ENCODE assay signal across 9 cellular contexts in the genomic region with DNA sequence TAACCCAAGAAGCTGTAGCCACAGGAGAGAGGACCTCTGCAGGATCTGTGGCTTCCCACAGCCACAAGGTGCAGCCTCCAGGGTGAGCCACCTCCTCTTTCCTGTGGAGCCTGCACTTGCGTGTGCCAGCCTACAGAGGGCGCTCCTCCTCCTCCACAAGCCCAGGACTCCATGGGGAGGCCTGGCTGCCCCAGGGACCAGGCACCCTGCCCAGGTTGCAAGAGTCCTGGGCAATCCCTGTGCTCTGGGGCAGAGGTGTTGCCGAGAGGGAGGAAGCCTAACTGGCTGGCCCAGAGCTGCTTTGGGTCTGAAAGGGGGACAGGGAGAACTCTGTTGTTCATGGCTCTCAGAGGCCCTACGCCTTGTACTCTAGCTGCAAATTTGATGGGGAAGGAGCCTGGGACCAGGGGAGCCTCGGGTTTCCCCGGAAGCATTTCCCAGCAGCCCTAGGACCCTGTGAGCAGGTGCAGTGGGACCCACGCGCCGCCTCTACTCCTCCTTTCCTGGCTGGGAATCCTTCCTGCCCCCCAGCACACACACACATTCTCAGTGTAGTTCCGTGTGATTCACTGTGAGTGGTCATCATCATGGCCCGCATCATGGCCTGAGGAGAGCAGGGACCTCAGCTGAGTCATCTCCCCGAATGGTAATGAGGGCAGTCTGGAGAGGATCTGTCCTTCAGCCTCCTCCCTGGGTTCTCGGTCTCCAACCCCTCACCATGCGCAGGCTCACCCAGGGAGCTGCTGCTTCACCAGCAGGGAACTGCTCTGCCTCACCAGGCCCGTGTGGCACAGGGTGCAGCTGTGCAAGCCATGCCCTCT. TPM values are rescaled to one million over a fixed set of nuclear protein-coding genes. Genes with fewer than 3 reads are reported as not detected.
DNase-seq lines count a peak whose midpoint lies in the region; ATAC-seq and TF ChIP-seq lines count a peak whose summit lies in the region.
"Had no signal": no experiment of that assay in that cellular context is flagged by ENCODE, and none has a peak within 500 bp of the region (broad histone marks: within the 10 kb centered on the region; RNA-seq: fewer than 3 reads in every experiment).

No MANE protein-coding gene starts in this region.

- peak; percentile 60 to 85 for TF ChIP-seq CTCF in right atrium auricular region (IDR thresholded peaks at IDR 0.05)

- no peak overlapping the region for H3K27ac ChIP-seq in CD4-positive, alpha-beta memory T cell (ENCODE audit: low read depth, low read length)
- no peak overlapping the region for H3K27ac ChIP-seq in right atrium auricular region

- H3K4me3 Mint-ChIP-seq in CD4-positive, alpha-beta memory T cell: no peak overlapping the region
- H3K4me3 Mint-ChIP-seq in activated naive CD8-positive, alpha-beta T cell treated with anti-CD3 and anti-CD28 coated beads, Interleukin-2, amount 50 U/mL, for 24 hours: no peak overlapping the region

- H3K4me1 ChIP-seq in CD4-positive, alpha-beta memory T cell (ENCODE audit: insufficient read depth, low read length): no peaks in the 10 kb centered on the region
- H3K4me1 ChIP-seq in right atrium auricular region: no peaks in the 10 kb centered on the region

- peaks cover 0 to 9% (median under 1%) of the 10 kb centered on the region in 4 donors for H3K4me1 Mint-ChIP-seq in CD4-positive, alpha-beta memory T cell
- H3K4me1 Mint-ChIP-seq in activated naive CD8-positive, alpha-beta T cell treated with anti-CD3 and anti-CD28 coated beads, Interleukin-2, amount 50 U/mL, for 24 hours: no peaks in the 10 kb centered on the region

- H3K36me3 ChIP-seq in CD4-positive, alpha-beta memory T cell (ENCODE audit: insufficient read depth, low read length): no peaks in the 10 kb centered on the region
- H3K36me3 ChIP-seq in right atrium auricular region: no peaks in the 10 kb centered on the region

- H3K27me3 ChIP-seq in CD4-positive, alpha-beta memory T cell (ENCODE audit: insufficient read depth, low read length): no peaks in the 10 kb centered on the region
- no peaks in the 10 kb centered on the region for H3K27me3 ChIP-seq in right atrium auricular region

- intact Hi-C loops in CD4-positive, alpha-beta memory T cell (cut with micrococcal nuclease): loop anchor here (1.0 kb wide), 1 partner anchor 67 kb away; no protein-coding TSS in a partner anchor

- H3K9me3 Mint-ChIP-seq in CD4-positive, alpha-beta memory T cell: peaks cover 0 to 1% (median 0%) of the 10 kb centered on the region in 8 donors
- H3K9me3 Mint-ChIP-seq in activated naive CD8-positive, alpha-beta T cell treated with anti-CD3 and anti-CD28 coated beads, Interleukin-2, amount 50 U/mL, for 24 hours: no peaks in the 10 kb centered on the region

- H3K27me3 Mint-ChIP-seq in CD4-positive, alpha-beta memory T cell: peaks cover 0 to 2% of the 10 kb centered on the region in 2 donors
- no peaks in the 10 kb centered on the region for H3K27me3 Mint-ChIP-seq in activated naive CD8-positive, alpha-beta T cell treated with anti-CD3 and anti-CD28 coated beads, Interleukin-2, amount 50 U/mL, for 24 hours

- peaks cover 0 to 3% of the 10 kb centered on the region in 2 donors for H3K36me3 Mint-ChIP-seq in CD4-positive, alpha-beta memory T cell
- H3K36me3 Mint-ChIP-seq in activated naive CD8-positive, alpha-beta T cell treated with anti-CD3 and anti-CD28 coated beads, Interleukin-2, amount 50 U/mL, for 24 hours (ENCODE audit: low read depth): no peaks in the 10 kb centered on the region

- H3K4me3 ChIP-seq in CD4-positive, alpha-beta memory T cell (ENCODE audit: low read length in 2 of 2): no peak overlapping the region
- H3K4me3 ChIP-seq in right atrium auricular region: no peak overlapping the region

- peak; percentile 40 for ATAC-seq in HG02885 (IDR thresholded peaks at IDR 0.05; ENCODE audit: poor library complexity, unreplicated experiment)
- peak; percentile 89 for ATAC-seq in activated naive CD8-positive, alpha-beta T cell treated with anti-CD3 and anti-CD28 coated beads, Interleukin-2, amount 50 U/mL, for 24 hours
- no peak for ATAC-seq in HG02840 (IDR thresholded peaks at IDR 0.05; ENCODE audit: low FRiP score, unreplicated experiment)

- CTCF ChIA-PET in CD4-positive, alpha-beta memory T cell (lab: Charles Lee; ENCODE audit: partially characterized antibody): interaction anchor here (0.7 to 2.2 kb wide), 11 partner anchors 8 to 68 kb away, joined by 3 to 12 read pairs (median 3); partner anchors contain the start of gene TBC1D21

- peak; percentile 51 to 60 (median 57) for DNase-seq in CD4-positive, alpha-beta memory T cell
- DNase-seq in SKM-1 (lab: John Stamatoyannopoulos, UW; ENCODE audit: unreplicated experiment) (peak; percentile 38), right atrium auricular region (ENCODE audit: low spot score) (no peak), NCI-H446 treated with DMSO at 0.1 percent for 48 hours (lab: John Stamatoyannopoulos, UW) (no peak)
- DNase-seq in activated naive CD8-positive, alpha-beta T cell treated with anti-CD3 and anti-CD28 coated beads, Interleukin-2, amount 50 U/mL, for 24 hours: peak; percentile 66
- DNase-seq in stimulated activated CD4-positive, alpha-beta T cell treated with anti-CD3 and anti-CD28 coated beads, Interleukin-15, amount 100 ng/mL, for 1 hour (ENCODE audit: low read depth in 1 of 2, low spot score in 1 of 2): peak; percentile 10 to 14

- no peaks in the 10 kb centered on the region for H3K9me3 ChIP-seq in CD4-positive, alpha-beta memory T cell (ENCODE audit: control insufficient read depth in 1 of 2, low read length in 2 of 2)
- H3K9me3 ChIP-seq in right atrium auricular region: no peaks in the 10 kb centered on the region

- H3K27ac Mint-ChIP-seq in CD4-positive, alpha-beta memory T cell: no peak overlapping the region
- H3K27ac Mint-ChIP-seq in activated naive CD8-positive, alpha-beta T cell treated with anti-CD3 and anti-CD28 coated beads, Interleukin-2, amount 50 U/mL, for 24 hours: no peak overlapping the region

- POLR2A ChIA-PET in CD4-positive, alpha-beta memory T cell (lab: Charles Lee; ENCODE audit: partially characterized antibody): no interaction called here

RNA-seq across cellular contexts. Expression of gene TBC1D21, which starts 24.3 kb away (rescaled TPM):
- total RNA-seq in CD4-positive, alpha-beta memory T cell: not detected
- polyA plus RNA-seq in CD4-positive, alpha-beta memory T cell: not detected
- total RNA-seq in right atrium auricular region: not detected
- total RNA-seq: subcutaneous adipose tissue had no signal

RNA-seq across cellular contexts. Expression of gene LOXL1, which starts 28.6 kb away (rescaled TPM):
- total RNA-seq in CD4-positive, alpha-beta memory T cell: 1 to 10 TPM; 1.6 to 2.1 TPM
- 10 to 100 TPM in 1 of 2 donors, 1 to 10 TPM in 1; 6.4 to 13.1 TPM for polyA plus RNA-seq in CD4-positive, alpha-beta memory T cell
- total RNA-seq in right atrium auricular region: 10 to 100 TPM; 22.2 to 59.0 TPM

Comparison
In these comparisons a context has a peak if more than half of its experiments do, and no peak if none do; other contexts are left out.
1. DNase-seq: peak in CD4-positive, alpha-beta memory T cell (5 of 5), SKM-1 (single experiment), activated naive CD8-positive, alpha-beta T cell treated with anti-CD3 and anti-CD28 coated beads, Interleukin-2, amount 50 U/mL, for 24 hours (single experiment) and stimulated activated CD4-positive, alpha-beta T cell treated with anti-CD3 and anti-CD28 coated beads, Interleukin-15, amount 100 ng/mL, for 1 hour (2 of 2); none in right atrium auricular region (single experiment) and NCI-H446 treated with DMSO at 0.1 percent for 48 hours (single experiment).
2. RNA of gene LOXL1, which starts 28.6 kb away (total RNA-seq): 22.2 to 59.0 TPM in right atrium auricular region; 1.6 to 2.1 TPM in CD4-positive, alpha-beta memory T cell; every median in the first group is over 4 times any median in the second.